In the genomic region with DNA sequence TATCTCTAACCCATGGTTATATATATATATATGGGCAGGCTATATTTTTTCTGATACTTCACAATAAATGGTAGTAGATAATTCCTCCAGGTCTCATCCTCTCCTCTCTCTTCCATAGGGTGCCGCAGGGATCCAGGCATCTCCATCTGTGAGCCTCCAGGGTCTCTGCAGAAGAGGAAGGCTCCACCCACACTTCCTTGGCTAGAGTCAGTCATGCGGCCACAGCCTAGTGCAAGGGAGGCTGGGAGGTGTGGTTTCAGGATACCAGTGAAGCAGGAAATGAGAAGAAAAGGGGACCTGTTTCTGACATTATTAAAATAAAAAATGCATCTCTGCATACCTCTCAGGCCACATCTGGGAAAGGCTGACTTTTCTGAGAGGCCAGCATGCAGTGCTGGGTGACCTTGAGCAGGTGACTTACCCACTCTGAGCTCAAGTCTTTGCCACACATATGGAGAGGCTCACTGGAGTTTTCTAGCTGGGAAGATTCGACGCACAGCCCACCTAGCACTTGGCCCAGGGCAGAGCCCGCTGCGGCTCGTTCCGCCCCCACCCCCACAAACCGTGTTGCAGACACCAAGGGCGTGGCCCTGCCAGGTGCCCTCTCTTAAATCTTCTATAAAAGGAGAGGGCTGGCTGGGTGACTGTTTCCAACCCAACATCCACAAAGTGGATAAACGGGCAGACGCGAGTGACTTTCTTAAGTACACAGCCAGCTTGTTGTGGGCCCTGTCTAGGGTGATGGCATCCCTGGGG, we compare ENCODE assay signal across 16 cellular contexts. TPM values are rescaled to one million over a fixed set of nuclear protein-coding genes. Genes with fewer than 3 reads are reported as not detected.
DNase-seq lines count a peak whose midpoint lies in the region; ATAC-seq and TF ChIP-seq lines count a peak whose summit lies in the region.
"Had no signal": no experiment of that assay in that cellular context is flagged by ENCODE, and none has a peak within 500 bp of the region (broad histone marks: within the 10 kb centered on the region; RNA-seq: fewer than 3 reads in every experiment).

No MANE protein-coding gene starts in this region.

- no peak overlapping the region for H3K4me3 ChIP-seq in A673 (ENCODE audit: low read depth, low read length, poor library complexity, severe bottlenecking)
- no peak overlapping the region for H3K4me3 ChIP-seq in BLaER1 treated with 17β-estradiol and CSF1 and Interleukin-3, amounts not matched to agents 10 nM and 100 nM
- H3K4me3 ChIP-seq: MG63, SJSA1 had no signal

- no peaks in the 10 kb centered on the region for H4K20me1 ChIP-seq in BLaER1 treated with 17β-estradiol and CSF1 and Interleukin-3, amounts not matched to agents 10 nM and 100 nM

- no peaks in the 10 kb centered on the region for H3K9me3 Mint-ChIP-seq in activated naive CD4-positive, alpha-beta T cell treated with anti-CD3 and anti-CD28 coated beads, Interleukin-2, amount 50 U/mL, for 72 hours

- no TSS peak for BruUV-seq in A673 (replicated peaks; lab: Mats Ljungman, UMichigan)

- H3K27ac ChIP-seq in A673 (ENCODE audit: low read depth, low read length, poor library complexity, severe bottlenecking): no peak overlapping the region
- H3K27ac ChIP-seq in BLaER1 treated with 17β-estradiol and CSF1 and Interleukin-3, amounts not matched to agents 10 nM and 100 nM: no peak overlapping the region

- H3K4me2 ChIP-seq in BLaER1 treated with 17β-estradiol and CSF1 and Interleukin-3, amounts not matched to agents 10 nM and 100 nM: peak overlapping the region in 7 of 11 experiments; percentile 19 to 48 (median 36); a peak in 11 of 22 replicates

- no peaks in the 10 kb centered on the region for H3K27me3 ChIP-seq in A673 (replicated peaks; ENCODE audit: insufficient read depth, low read depth, low read length, poor library complexity)
- no peaks in the 10 kb centered on the region for H3K27me3 ChIP-seq in BLaER1 treated with 17β-estradiol and CSF1 and Interleukin-3, amounts not matched to agents 10 nM and 100 nM
- H3K27me3 ChIP-seq: MG63, SJSA1 had no signal

- POLR2A ChIA-PET in A673 (lab: Charles Lee; ENCODE audit: low non-redundant PET): no interaction called here

- peaks cover 0 to 6% of the 10 kb centered on the region in 2 donors for H3K36me3 Mint-ChIP-seq in activated naive CD4-positive, alpha-beta T cell treated with anti-CD3 and anti-CD28 coated beads, Interleukin-2, amount 50 U/mL, for 72 hours
- H3K36me3 Mint-ChIP-seq: CD4-positive, alpha-beta memory T cell had no signal

- peaks cover 6% of the 10 kb centered on the region for H3K9me3 ChIP-seq in A673 (ENCODE audit: low read depth, low read length, poor library complexity, severe bottlenecking)
- H3K9me3 ChIP-seq in BLaER1 treated with 17β-estradiol and CSF1 and Interleukin-3, amounts not matched to agents 10 nM and 100 nM (replicated peaks in 1 of 11): peaks cover 25 to 43% (median 38%) of the 10 kb centered on the region in 11 experiments

- H3K9ac ChIP-seq in BLaER1 treated with 17β-estradiol and CSF1 and Interleukin-3, amounts not matched to agents 10 nM and 100 nM: no peak overlapping the region

- no peak for TF ChIP-seq CTCF in A673 (conservative IDR thresholded peaks at IDR 0.05; ENCODE audit: low read depth, low read length)

- intact Hi-C loops in A673 (cut with micrococcal nuclease; ENCODE audit: unreplicated experiment): no loop called here

- CTCF ChIA-PET in A673 (lab: Charles Lee): no interaction called here

- H3K27ac Mint-ChIP-seq in activated naive CD4-positive, alpha-beta T cell treated with anti-CD3 and anti-CD28 coated beads, Interleukin-2, amount 50 U/mL, for 72 hours: no peak overlapping the region

- DNase-seq in A673 (ENCODE audit: low spot score): peak; percentile 35
- DNase-seq in RPMI8226: peak; percentile 78
- DNase-seq in left kidney (ENCODE audit: low read depth, low spot score): peak; percentile 22
- DNase-seq in activated naive CD4-positive, alpha-beta T cell treated with anti-CD3 and anti-CD28 coated beads, Interleukin-2, amount 50 U/mL, for 72 hours (ENCODE audit: low spot score in 2 of 2): no peak
- DNase-seq in activated gamma-delta T cell treated with Interleukin-2 at 50 U/mL for 16 hours: no peak
- no peak for DNase-seq in SW 1271 (lab: John Stamatoyannopoulos, UW)
- DNase-seq: Caco-2; CD4-positive, alpha-beta memory T cell; DMS153; GF-D8; NCI-H1417; NCI-H2081 treated with DMSO at 0.1 percent for 48 hours had no signal

- H3K36me3 ChIP-seq in A673 (ENCODE audit: insufficient read depth, low read length, poor library complexity, severe bottlenecking): no peaks in the 10 kb centered on the region
- H3K36me3 ChIP-seq in BLaER1 treated with 17β-estradiol and CSF1 and Interleukin-3, amounts not matched to agents 10 nM and 100 nM: no peaks in the 10 kb centered on the region
- H3K36me3 ChIP-seq: MG63, SJSA1 had no signal

- no peak for ATAC-seq in activated naive CD4-positive, alpha-beta T cell treated with anti-CD3 and anti-CD28 coated beads, Interleukin-2, amount 50 U/mL, for 72 hours

- H3K4me1 ChIP-seq in A673 (ENCODE audit: insufficient read depth, low read length, poor library complexity, severe bottlenecking): peaks cover 29% of the 10 kb centered on the region
- peaks cover 12 to 44% (median 40%) of the 10 kb centered on the region in 10 experiments for H3K4me1 ChIP-seq in BLaER1 treated with 17β-estradiol and CSF1 and Interleukin-3, amounts not matched to agents 10 nM and 100 nM
- H3K4me1 ChIP-seq: Caco-2 had no signal

RNA-seq across cellular contexts. Expression of a gene that starts 47.9 kb away (rescaled TPM):
- 278 and 308 TPM in 2 replicates for total RNA-seq in A673 (2021)
- total RNA-seq in activated naive CD4-positive, alpha-beta T cell treated with anti-CD3 and anti-CD28 coated beads, Interleukin-2, amount 50 U/mL, for 72 hours: not detected
- total RNA-seq: Caco-2; CD4-positive, alpha-beta memory T cell; LHCN-M2 had no signal

Comparison
In these comparisons a context has a peak if more than half of its experiments do, and no peak if none do; other contexts are left out.
1. DNase-seq: peak in A673 (single experiment), RPMI8226 (single experiment) and left kidney (single experiment); none in activated naive CD4-positive, alpha-beta T cell treated with anti-CD3 and anti-CD28 coated beads, Interleukin-2, amount 50 U/mL, for 72 hours (0 of 2), activated gamma-delta T cell treated with Interleukin-2 at 50 U/mL for 16 hours (single experiment) and SW 1271 (0 of 2).
2. RNA of a gene that starts 47.9 kb away (total RNA-seq): 278 to 308 TPM in A673; not detected in activated naive CD4-positive, alpha-beta T cell treated with anti-CD3 and anti-CD28 coated beads, Interleukin-2, amount 50 U/mL, for 72 hours; every median in the first group is over 100 times any median in the second.